Comparison of ENCODE assay signal across 1 cellular context in the genomic region with DNA sequence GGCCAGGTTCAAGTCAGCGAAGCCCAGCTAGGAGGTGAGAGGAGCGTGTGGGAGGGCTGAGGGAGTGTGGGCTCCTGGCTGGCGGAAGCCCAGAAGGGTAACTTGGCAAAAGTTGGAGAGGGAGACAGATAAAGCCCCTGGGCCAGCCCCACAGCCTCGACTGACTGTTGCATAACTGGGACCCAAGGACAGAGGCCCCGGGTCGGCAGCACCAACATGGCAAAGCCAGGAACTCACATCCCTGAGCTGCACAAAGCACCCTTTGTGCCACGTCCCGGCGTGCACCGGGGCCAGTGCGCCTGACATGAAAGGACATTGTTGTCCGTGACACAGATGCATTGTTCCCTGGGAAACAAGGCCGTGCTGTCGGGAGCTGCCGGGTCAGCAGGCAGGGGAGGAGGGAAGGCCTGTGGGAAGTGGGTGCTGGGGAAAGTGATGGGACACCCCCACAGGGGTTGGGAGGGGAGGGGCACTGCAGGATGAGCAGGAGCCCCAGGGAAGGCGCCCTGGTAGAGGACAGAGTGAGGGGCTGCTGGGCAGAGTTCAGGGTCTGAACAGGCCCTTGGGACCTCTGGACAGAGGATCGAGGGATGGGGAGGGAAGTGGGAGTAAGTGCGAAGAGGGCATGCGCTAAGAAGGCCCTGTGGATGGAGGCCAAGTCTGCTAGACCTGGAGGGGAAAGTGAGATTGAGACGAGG.
TF ChIP-seq lines count a peak whose summit lies in the region.

No MANE protein-coding gene starts in this region.

TF ChIP-seq in HepG2, 621 proteins besides CTCF, POLR2A, EP300 and RAD21 (continued from another document and continues in another):
- TF ChIP-seq, protein P1, sequence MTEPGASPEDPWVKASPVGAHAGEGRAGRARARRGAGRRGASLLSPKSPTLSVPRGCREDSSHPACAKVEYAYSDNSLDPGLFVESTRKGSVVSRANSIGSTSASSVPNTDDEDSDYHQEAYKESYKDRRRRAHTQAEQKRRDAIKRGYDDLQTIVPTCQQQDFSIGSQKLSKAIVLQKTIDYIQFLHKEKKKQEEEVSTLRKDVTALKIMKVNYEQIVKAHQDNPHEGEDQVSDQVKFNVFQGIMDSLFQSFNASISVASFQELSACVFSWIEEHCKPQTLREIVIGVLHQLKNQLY (CRISPR knock-in tag; IDR thresholded peaks at IDR 0.05) = peak; percentile 87
- TF ChIP-seq SMC3 (IDR thresholded peaks at IDR 0.05; ENCODE audit: low read length) (peak; percentile 6; the same call in 1 of the 2 replicates), RORA (CRISPR knock-in tag; IDR thresholded peaks at IDR 0.05) (no peak), MIER2 (CRISPR knock-in tag; IDR thresholded peaks at IDR 0.05) (peak; percentile 46; the same call in 1 of the 2 replicates), RFX1 (IDR thresholded peaks at IDR 0.05) (peak; percentile 80), TEAD3 (CRISPR knock-in tag; optimal IDR thresholded peaks at IDR 0.05; ENCODE audit: borderline replicate concordance) (peak; percentile 87), NR2F6 (IDR thresholded peaks at IDR 0.05) (peak; percentile 75), NR2F6 (CRISPR knock-in tag; IDR thresholded peaks at IDR 0.05) (peak; percentile 94), SKI (IDR thresholded peaks at IDR 0.05; ENCODE audit: partially characterized antibody) (peak; percentile 77), NR2F2 (IDR thresholded peaks at IDR 0.05; ENCODE audit: borderline replicate concordance, low read depth) (no peak), MIER3 (CRISPR knock-in tag; IDR thresholded peaks at IDR 0.05; ENCODE audit: borderline replicate concordance) (peak; percentile 44; the same call in 1 of the 2 replicates), KMT2A (CRISPR knock-in tag; IDR thresholded peaks at IDR 0.05) (peak; percentile 24; the same call in 1 of the 2 replicates), RNF2 (conservative IDR thresholded peaks at IDR 0.05; ENCODE audit: low read depth) (peak; percentile 43; the same call in 1 of the 2 replicates), HDAC6 (IDR thresholded peaks at IDR 0.05; ENCODE audit: low read depth, low read length) (no peak), NFE2 (CRISPR knock-in tag; IDR thresholded peaks at IDR 0.05) (no peak), ZNF468 (CRISPR knock-in tag; IDR thresholded peaks at IDR 0.05) (no peak), ZNF101 (CRISPR knock-in tag; IDR thresholded peaks at IDR 0.05; ENCODE audit: borderline replicate concordance, low read depth) (no peak), NCOR1 (IDR thresholded peaks at IDR 0.05; ENCODE audit: borderline replicate concordance, low read length) (peak; percentile 74; the same call in 1 of the 2 replicates), GPN1 (CRISPR knock-in tag; IDR thresholded peaks at IDR 0.05; ENCODE audit: borderline replicate concordance) (no peak), RBFOX2 (IDR thresholded peaks at IDR 0.05; ENCODE audit: low read depth, low read length) (peak; percentile 69; the same call in 1 of the 2 replicates), CCDC6 (CRISPR knock-in tag; IDR thresholded peaks at IDR 0.05) (no peak), POLR2AphosphoS5 (IDR thresholded peaks at IDR 0.05; ENCODE audit: low read depth, low read length) (peak; percentile 79), SIN3B (IDR thresholded peaks at IDR 0.05; ENCODE audit: low read length) (no peak), NFE2L1 (CRISPR knock-in tag; IDR thresholded peaks at IDR 0.05; ENCODE audit: borderline replicate concordance) (no peak), ZNF569 (CRISPR knock-in tag; IDR thresholded peaks at IDR 0.05; ENCODE audit: borderline replicate concordance) (no peak), RBM22 (optimal IDR thresholded peaks at IDR 0.05; ENCODE audit: low read length) (peak; percentile 94), ZNF772 (CRISPR knock-in tag; IDR thresholded peaks at IDR 0.05) (peak; percentile 82), PAF1 (CRISPR knock-in tag; IDR thresholded peaks at IDR 0.05) (no peak)
- TF ChIP-seq, protein P2, sequence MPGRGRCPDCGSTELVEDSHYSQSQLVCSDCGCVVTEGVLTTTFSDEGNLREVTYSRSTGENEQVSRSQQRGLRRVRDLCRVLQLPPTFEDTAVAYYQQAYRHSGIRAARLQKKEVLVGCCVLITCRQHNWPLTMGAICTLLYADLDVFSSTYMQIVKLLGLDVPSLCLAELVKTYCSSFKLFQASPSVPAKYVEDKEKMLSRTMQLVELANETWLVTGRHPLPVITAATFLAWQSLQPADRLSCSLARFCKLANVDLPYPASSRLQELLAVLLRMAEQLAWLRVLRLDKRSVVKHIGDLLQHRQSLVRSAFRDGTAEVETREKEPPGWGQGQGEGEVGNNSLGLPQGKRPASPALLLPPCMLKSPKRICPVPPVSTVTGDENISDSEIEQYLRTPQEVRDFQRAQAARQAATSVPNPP (CRISPR knock-in tag; IDR thresholded peaks at IDR 0.05) = no peak
- TF ChIP-seq, protein P3, sequence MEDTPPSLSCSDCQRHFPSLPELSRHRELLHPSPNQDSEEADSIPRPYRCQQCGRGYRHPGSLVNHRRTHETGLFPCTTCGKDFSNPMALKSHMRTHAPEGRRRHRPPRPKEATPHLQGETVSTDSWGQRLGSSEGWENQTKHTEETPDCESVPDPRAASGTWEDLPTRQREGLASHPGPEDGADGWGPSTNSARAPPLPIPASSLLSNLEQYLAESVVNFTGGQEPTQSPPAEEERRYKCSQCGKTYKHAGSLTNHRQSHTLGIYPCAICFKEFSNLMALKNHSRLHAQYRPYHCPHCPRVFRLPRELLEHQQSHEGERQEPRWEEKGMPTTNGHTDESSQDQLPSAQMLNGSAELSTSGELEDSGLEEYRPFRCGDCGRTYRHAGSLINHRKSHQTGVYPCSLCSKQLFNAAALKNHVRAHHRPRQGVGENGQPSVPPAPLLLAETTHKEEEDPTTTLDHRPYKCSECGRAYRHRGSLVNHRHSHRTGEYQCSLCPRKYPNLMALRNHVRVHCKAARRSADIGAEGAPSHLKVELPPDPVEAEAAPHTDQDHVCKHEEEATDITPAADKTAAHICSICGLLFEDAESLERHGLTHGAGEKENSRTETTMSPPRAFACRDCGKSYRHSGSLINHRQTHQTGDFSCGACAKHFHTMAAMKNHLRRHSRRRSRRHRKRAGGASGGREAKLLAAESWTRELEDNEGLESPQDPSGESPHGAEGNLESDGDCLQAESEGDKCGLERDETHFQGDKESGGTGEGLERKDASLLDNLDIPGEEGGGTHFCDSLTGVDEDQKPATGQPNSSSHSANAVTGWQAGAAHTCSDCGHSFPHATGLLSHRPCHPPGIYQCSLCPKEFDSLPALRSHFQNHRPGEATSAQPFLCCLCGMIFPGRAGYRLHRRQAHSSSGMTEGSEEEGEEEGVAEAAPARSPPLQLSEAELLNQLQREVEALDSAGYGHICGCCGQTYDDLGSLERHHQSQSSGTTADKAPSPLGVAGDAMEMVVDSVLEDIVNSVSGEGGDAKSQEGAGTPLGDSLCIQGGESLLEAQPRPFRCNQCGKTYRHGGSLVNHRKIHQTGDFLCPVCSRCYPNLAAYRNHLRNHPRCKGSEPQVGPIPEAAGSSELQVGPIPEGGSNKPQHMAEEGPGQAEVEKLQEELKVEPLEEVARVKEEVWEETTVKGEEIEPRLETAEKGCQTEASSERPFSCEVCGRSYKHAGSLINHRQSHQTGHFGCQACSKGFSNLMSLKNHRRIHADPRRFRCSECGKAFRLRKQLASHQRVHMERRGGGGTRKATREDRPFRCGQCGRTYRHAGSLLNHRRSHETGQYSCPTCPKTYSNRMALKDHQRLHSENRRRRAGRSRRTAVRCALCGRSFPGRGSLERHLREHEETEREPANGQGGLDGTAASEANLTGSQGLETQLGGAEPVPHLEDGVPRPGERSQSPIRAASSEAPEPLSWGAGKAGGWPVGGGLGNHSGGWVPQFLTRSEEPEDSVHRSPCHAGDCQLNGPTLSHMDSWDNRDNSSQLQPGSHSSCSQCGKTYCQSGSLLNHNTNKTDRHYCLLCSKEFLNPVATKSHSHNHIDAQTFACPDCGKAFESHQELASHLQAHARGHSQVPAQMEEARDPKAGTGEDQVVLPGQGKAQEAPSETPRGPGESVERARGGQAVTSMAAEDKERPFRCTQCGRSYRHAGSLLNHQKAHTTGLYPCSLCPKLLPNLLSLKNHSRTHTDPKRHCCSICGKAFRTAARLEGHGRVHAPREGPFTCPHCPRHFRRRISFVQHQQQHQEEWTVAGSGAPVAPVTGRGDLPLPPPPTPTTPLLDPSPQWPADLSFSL (CRISPR knock-in tag; IDR thresholded peaks at IDR 0.05) = no peak
- TF ChIP-seq, protein P4, sequence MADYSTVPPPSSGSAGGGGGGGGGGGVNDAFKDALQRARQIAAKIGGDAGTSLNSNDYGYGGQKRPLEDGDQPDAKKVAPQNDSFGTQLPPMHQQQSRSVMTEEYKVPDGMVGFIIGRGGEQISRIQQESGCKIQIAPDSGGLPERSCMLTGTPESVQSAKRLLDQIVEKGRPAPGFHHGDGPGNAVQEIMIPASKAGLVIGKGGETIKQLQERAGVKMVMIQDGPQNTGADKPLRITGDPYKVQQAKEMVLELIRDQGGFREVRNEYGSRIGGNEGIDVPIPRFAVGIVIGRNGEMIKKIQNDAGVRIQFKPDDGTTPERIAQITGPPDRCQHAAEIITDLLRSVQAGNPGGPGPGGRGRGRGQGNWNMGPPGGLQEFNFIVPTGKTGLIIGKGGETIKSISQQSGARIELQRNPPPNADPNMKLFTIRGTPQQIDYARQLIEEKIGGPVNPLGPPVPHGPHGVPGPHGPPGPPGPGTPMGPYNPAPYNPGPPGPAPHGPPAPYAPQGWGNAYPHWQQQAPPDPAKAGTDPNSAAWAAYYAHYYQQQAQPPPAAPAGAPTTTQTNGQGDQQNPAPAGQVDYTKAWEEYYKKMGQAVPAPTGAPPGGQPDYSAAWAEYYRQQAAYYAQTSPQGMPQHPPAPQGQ (CRISPR knock-in tag; IDR thresholded peaks at IDR 0.05; ENCODE audit: borderline replicate concordance) = 0 out of 2 replicates have a peak, but pooled peaks have one; percentile 83
- TF ChIP-seq, protein P5, sequence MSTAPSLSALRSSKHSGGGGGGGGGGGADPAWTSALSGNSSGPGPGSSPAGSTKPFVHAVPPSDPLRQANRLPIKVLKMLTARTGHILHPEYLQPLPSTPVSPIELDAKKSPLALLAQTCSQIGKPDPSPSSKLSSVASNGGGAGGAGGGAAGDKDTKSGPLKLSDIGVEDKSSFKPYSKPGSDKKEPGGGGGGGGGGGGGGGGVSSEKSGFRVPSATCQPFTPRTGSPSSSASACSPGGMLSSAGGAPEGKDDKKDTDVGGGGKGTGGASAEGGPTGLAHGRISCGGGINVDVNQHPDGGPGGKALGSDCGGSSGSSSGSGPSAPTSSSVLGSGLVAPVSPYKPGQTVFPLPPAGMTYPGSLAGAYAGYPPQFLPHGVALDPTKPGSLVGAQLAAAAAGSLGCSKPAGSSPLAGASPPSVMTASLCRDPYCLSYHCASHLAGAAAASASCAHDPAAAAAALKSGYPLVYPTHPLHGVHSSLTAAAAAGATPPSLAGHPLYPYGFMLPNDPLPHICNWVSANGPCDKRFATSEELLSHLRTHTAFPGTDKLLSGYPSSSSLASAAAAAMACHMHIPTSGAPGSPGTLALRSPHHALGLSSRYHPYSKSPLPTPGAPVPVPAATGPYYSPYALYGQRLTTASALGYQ (CRISPR knock-in tag; IDR thresholded peaks at IDR 0.05) = peak; percentile 74; the same call in 1 of the 2 replicates
- TF ChIP-seq, protein P6, sequence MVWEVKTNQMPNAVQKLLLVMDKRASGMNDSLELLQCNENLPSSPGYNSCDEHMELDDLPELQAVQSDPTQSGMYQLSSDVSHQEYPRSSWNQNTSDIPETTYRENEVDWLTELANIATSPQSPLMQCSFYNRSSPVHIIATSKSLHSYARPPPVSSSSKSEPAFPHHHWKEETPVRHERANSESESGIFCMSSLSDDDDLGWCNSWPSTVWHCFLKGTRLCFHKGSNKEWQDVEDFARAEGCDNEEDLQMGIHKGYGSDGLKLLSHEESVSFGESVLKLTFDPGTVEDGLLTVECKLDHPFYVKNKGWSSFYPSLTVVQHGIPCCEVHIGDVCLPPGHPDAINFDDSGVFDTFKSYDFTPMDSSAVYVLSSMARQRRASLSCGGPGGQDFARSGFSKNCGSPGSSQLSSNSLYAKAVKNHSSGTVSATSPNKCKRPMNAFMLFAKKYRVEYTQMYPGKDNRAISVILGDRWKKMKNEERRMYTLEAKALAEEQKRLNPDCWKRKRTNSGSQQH (CRISPR knock-in tag; IDR thresholded peaks at IDR 0.05; ENCODE audit: low read depth) = peak; percentile 78
- TF ChIP-seq, protein P7, sequence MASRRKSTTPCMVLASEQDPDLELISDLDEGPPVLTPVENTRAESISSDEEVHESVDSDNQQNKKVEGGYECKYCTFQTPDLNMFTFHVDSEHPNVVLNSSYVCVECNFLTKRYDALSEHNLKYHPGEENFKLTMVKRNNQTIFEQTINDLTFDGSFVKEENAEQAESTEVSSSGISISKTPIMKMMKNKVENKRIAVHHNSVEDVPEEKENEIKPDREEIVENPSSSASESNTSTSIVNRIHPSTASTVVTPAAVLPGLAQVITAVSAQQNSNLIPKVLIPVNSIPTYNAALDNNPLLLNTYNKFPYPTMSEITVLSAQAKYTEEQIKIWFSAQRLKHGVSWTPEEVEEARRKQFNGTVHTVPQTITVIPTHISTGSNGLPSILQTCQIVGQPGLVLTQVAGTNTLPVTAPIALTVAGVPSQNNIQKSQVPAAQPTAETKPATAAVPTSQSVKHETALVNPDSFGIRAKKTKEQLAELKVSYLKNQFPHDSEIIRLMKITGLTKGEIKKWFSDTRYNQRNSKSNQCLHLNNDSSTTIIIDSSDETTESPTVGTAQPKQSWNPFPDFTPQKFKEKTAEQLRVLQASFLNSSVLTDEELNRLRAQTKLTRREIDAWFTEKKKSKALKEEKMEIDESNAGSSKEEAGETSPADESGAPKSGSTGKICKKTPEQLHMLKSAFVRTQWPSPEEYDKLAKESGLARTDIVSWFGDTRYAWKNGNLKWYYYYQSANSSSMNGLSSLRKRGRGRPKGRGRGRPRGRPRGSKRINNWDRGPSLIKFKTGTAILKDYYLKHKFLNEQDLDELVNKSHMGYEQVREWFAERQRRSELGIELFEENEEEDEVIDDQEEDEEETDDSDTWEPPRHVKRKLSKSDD (CRISPR knock-in tag; IDR thresholded peaks at IDR 0.05; ENCODE audit: low read depth) = peak; percentile 85
- TF ChIP-seq, protein P8, sequence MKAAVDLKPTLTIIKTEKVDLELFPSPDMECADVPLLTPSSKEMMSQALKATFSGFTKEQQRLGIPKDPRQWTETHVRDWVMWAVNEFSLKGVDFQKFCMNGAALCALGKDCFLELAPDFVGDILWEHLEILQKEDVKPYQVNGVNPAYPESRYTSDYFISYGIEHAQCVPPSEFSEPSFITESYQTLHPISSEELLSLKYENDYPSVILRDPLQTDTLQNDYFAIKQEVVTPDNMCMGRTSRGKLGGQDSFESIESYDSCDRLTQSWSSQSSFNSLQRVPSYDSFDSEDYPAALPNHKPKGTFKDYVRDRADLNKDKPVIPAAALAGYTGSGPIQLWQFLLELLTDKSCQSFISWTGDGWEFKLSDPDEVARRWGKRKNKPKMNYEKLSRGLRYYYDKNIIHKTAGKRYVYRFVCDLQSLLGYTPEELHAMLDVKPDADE (CRISPR knock-in tag; IDR thresholded peaks at IDR 0.05) = no peak
- TF ChIP-seq, protein P9, sequence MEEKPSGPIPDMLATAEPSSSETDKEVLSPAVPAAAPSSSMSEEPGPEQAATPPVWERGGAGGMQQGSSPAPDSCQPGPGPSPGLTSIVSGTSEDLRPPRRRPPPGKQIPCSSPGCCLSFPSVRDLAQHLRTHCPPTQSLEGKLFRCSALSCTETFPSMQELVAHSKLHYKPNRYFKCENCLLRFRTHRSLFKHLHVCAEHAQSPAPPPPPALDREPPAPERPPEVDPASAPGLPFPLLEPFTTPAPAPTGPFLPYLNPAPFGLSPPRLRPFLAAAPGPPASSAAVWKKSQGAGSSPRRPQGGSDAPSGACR (CRISPR knock-in tag; IDR thresholded peaks at IDR 0.05) = peak; percentile 96
